In genomic region chr13:100552755-100553154, GRCh38 we compare ENCODE assay signal across 22 cellular contexts.
"Had no signal": no experiment of that assay in that cellular context is flagged by ENCODE, and none has a peak within 500 bp of the region (broad histone marks: within the 10 kb centered on the region; RNA-seq: fewer than 3 reads in every experiment).

No MANE protein-coding gene starts in this region.

- H3K4me1 ChIP-seq: breast epithelium had no signal

- DNase-seq: activated CD4-positive, CD25-positive, alpha-beta regulatory T cell; activated CD8-positive, alpha-beta memory T cell treated with anti-CD3 and anti-CD28 coated beads, Interleukin-2, amount 50 U/mL, for 4 hours; activated CD8-positive, alpha-beta T cell treated with anti-CD3 and anti-CD28 coated beads for 36 hours; activated naive CD4-positive, alpha-beta T cell treated with anti-CD3 and anti-CD28 coated beads, Interleukin-2, amount 50 U/mL, for 16 hours; activated T-cell treated with anti-CD3 and anti-CD28 coated beads, Interleukin-2, amount 50 U/mL, for 72 hours; aorta; caudate nucleus; MG63; MV-4-11; NCI-H1105; NCI-H1436; NCI-H1694 treated with DMSO at 0.1 percent for 48 hours; NCI-H2029 treated with DMSO at 0.1 percent for 48 hours; NCI-H345; NCI-H510A; NCI-H526 treated with DMSO at 0.1 percent for 48 hours; NCI-H82; SIG-M5; T-helper 2 cell; T1000 had no signal

- H3K4me3 ChIP-seq: breast epithelium, MG63 had no signal

- H3K27ac ChIP-seq: breast epithelium, VCaP had no signal

- H3K27me3 ChIP-seq: breast epithelium, MG63 had no signal

- H3K36me3 ChIP-seq: breast epithelium, MG63 had no signal

- H3K9me3 ChIP-seq: breast epithelium, MG63 had no signal
